8 cellular contexts compared by ENCODE assay signal in genomic region chr2:26772064-26773001, GRCh38. TPM values are rescaled to one million over a fixed set of nuclear protein-coding genes. Genes with fewer than 3 reads are reported as not detected.
DNase-seq lines count a peak whose midpoint lies in the region; ATAC-seq and TF ChIP-seq lines count a peak whose summit lies in the region.

No MANE protein-coding gene starts in this region.

- no peak for TF ChIP-seq CTCF in liver (IDR thresholded peaks at IDR 0.05; ENCODE audit: low read depth, low read length, missing input control)
- no peak for TF ChIP-seq CTCF in thyroid gland (IDR thresholded peaks at IDR 0.05)

- TF ChIP-seq POLR2A in thyroid gland (IDR thresholded peaks at IDR 0.05) = peak in 1 of 2 donors; percentile 49

- H3K4me3 ChIP-seq in liver (ENCODE audit: low read depth in 1 of 3, low read length in 3 of 3) (no peak overlapping the region), thyroid gland (replicated peaks in 1 of 3) (no peak overlapping the region)

- TF ChIP-seq RAD21 in liver (IDR thresholded peaks at IDR 0.05) = peak in 1 of 2 donors; percentile 24

- H3K27me3 ChIP-seq in liver (ENCODE audit: control insufficient read depth in 4 of 4, insufficient read depth in 4 of 4, low read length in 3 of 4) (no peaks in the 10 kb centered on the region), thyroid gland (no peaks in the 10 kb centered on the region)

- 26% methylated on average over 13 of the region's 13 CpGs for WGBS in liver
- 47 to 59% methylated on average over 13 of the region's 13 CpGs for WGBS in thyroid gland, 2 donors

- H3K9me3 ChIP-seq in liver (ENCODE audit: control insufficient read depth in 4 of 4, low read length in 3 of 4) (no peaks in the 10 kb centered on the region), thyroid gland (no peaks in the 10 kb centered on the region)

- no peak overlapping the region for H3K9ac ChIP-seq in liver (ENCODE audit: low read depth in 1 of 2, low read length in 2 of 2)

- intact Hi-C loops in thyroid gland (cut with DNase I) = no loop called here

- DNase-seq in EH (ENCODE audit: low read depth) (peak; percentile 63), NCI-H69 (lab: John Stamatoyannopoulos, UW) (peak; percentile 84), thyroid gland (peak; percentile 95), NK-92 (lab: John Stamatoyannopoulos, UW; ENCODE audit: unreplicated experiment) (no peak), GM19238 (ENCODE audit: insufficient read length, low spot score) (no peak)
- peak; percentile 34 for DNase-seq in central memory CD4-positive, alpha-beta T cell

- H3K36me3 ChIP-seq in liver (ENCODE audit: control insufficient read depth in 4 of 4, insufficient read depth in 3 of 4, low read depth in 1 of 4, low read length in 3 of 4) = peaks cover 2 to 21% (median 17%) of the 10 kb centered on the region in 4 donors
- H3K36me3 ChIP-seq in thyroid gland = peaks cover 25% of the 10 kb centered on the region in 2 donors

- no peak for ATAC-seq in GM18517 (IDR thresholded peaks at IDR 0.05; ENCODE audit: unreplicated experiment)

- H3K27ac ChIP-seq in liver (ENCODE audit: low read depth in 1 of 2, low read length in 2 of 2) = peak overlapping the region; percentile 60 to 76
- peak overlapping the region; percentile 80 to 97 (median 83) for H3K27ac ChIP-seq in thyroid gland

- H3K4me1 ChIP-seq in liver (ENCODE audit: control insufficient read depth in 4 of 4, insufficient read depth in 4 of 4, low read length in 3 of 4) (peaks cover 20 to 42% (median 31%) of the 10 kb centered on the region in 4 donors), thyroid gland (peaks cover 54 to 58% of the 10 kb centered on the region in 2 donors)

TF ChIP-seq in liver, 16 proteins besides CTCF, POLR2A, EP300 and RAD21:
- peak; percentile 99 to 100 for TF ChIP-seq RXRA (IDR thresholded peaks at IDR 0.05)
- peak; percentile 37 to 81 for TF ChIP-seq GABPA (IDR thresholded peaks at IDR 0.05 in 1 of 2, conservative IDR thresholded peaks at IDR 0.05 in 1 of 2)
- TF ChIP-seq TAF1 (conservative IDR thresholded peaks at IDR 0.05) = peak; percentile 87
- no peak for TF ChIP-seq REST (IDR thresholded peaks at IDR 0.05)
- TF ChIP-seq HNF4G (IDR thresholded peaks at IDR 0.05) = peak; percentile 10
- peak; percentile 70 to 89 for TF ChIP-seq HNF4A (conservative IDR thresholded peaks at IDR 0.05)
- peak in 1 of 2 donors; percentile 83 for TF ChIP-seq EGR1 (IDR thresholded peaks at IDR 0.05; ENCODE audit: low read depth in 2 of 2)
- peak; percentile 95 for TF ChIP-seq SP1 (IDR thresholded peaks at IDR 0.05)
- TF ChIP-seq ZBTB33 (IDR thresholded peaks at IDR 0.05) = peak; percentile 89
- TF ChIP-seq, protein P1, sequence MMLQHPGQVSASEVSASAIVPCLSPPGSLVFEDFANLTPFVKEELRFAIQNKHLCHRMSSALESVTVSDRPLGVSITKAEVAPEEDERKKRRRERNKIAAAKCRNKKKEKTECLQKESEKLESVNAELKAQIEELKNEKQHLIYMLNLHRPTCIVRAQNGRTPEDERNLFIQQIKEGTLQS (IDR thresholded peaks at IDR 0.05) = peak; percentile 10
- TF ChIP-seq MAX (IDR thresholded peaks at IDR 0.05) = peak; percentile 97
- TF ChIP-seq FOXA1 (IDR thresholded peaks at IDR 0.05) = peak; percentile 96
- peak; percentile 65 for TF ChIP-seq YY1 (IDR thresholded peaks at IDR 0.05)
- peak; percentile 98 for TF ChIP-seq FOXA2 (IDR thresholded peaks at IDR 0.05)
- TF ChIP-seq JUND (IDR thresholded peaks at IDR 0.05) = peak; percentile 77 to 94
- TF ChIP-seq NR2F2 (IDR thresholded peaks at IDR 0.05) = peak; percentile 99

RNA-seq across cellular contexts. Expression of gene SLC35F6, which starts 8.2 kb away (rescaled TPM):
- total RNA-seq in liver (10 to 100 TPM; 11.4 to 30.7 TPM), thyroid gland (10 to 100 TPM; 73.1 to 91.2 (median 80.7) TPM)
- 10 to 100 TPM; 18.3 to 19.8 TPM for polyA plus RNA-seq in liver

RNA-seq across cellular contexts. Expression of gene CENPA, which starts 13.5 kb away (rescaled TPM):
- total RNA-seq in liver (10 to 100 TPM in 1 of 2 donors, not detected in 1; 14.4 TPM), thyroid gland (under 1 TPM in 1 of 4 donors, not detected in 3; 0.67 TPM)
- 1 to 10 TPM in 1 of 2 donors, under 1 TPM in 1; 0.17 to 1.2 TPM for polyA plus RNA-seq in liver

Comparison
In these comparisons a context has a peak if more than half of its experiments do, and no peak if none do; other contexts are left out.
1. DNase-seq: peak in EH (single experiment), NCI-H69 (single experiment), central memory CD4-positive, alpha-beta T cell (single experiment) and thyroid gland (2 of 2); none in NK-92 (single experiment) and GM19238 (single experiment).